Comparison of ENCODE assay signal across 9 cellular contexts in the genomic region with DNA sequence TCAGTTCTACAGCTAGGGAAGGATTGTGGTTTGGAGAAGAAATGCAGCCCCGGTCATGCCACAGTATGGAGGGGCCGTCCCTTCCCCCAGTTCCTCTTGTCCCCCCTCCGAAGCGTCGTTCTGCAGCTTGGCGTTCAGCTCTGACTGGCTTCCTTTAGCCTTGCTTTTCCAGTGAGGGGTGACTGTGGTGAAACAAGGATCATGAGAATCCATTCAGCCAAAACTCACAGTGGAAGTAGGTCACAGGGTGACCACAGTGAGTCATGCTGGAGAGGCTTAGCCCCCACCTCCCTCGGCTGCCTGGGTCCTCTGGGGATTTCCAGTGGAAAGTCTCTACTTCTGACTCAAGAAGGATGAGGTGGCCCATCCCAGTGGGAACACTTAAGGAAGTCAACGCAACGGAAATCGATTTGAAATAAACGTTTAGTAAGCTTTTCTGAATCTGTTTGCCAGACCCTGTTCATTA. TPM values are rescaled to one million over a fixed set of nuclear protein-coding genes. Genes with fewer than 3 reads are reported as not detected.
DNase-seq lines count a peak whose midpoint lies in the region; ATAC-seq and TF ChIP-seq lines count a peak whose summit lies in the region.
"Had no signal": no experiment of that assay in that cellular context is flagged by ENCODE, and none has a peak within 500 bp of the region (broad histone marks: within the 10 kb centered on the region; RNA-seq: fewer than 3 reads in every experiment).

No MANE protein-coding gene starts in this region.

- H3K4me1 ChIP-seq in RWPE2 (ENCODE audit: insufficient read depth, poor library complexity, severe bottlenecking) (peaks cover 6% of the 10 kb centered on the region), esophagus squamous epithelium (peaks cover 9 to 54% (median 33%) of the 10 kb centered on the region in 3 donors)

- intact Hi-C loops in esophagus squamous epithelium (cut with DNase I) (no loop called here), posterior vena cava (cut with DNase I) (no loop called here)

- H3K4me3 ChIP-seq in AG09309 (ENCODE audit: control insufficient read depth, low read depth, low read length) (no peak overlapping the region), RWPE2 (ENCODE audit: severe bottlenecking) (no peak overlapping the region), esophagus squamous epithelium (no peak overlapping the region)

- no peaks in the 10 kb centered on the region for H3K36me3 ChIP-seq in RWPE2 (ENCODE audit: low read depth)
- no peaks in the 10 kb centered on the region for H3K36me3 ChIP-seq in esophagus squamous epithelium

- TF ChIP-seq CTCF in AG09309 (IDR thresholded peaks at IDR 0.05; ENCODE audit: control insufficient read depth, insufficient read depth, low read depth, low read length, missing control alignments) (no peak), RWPE2 (IDR thresholded peaks at IDR 0.05; ENCODE audit: poor library complexity, severe bottlenecking) (no peak), esophagus squamous epithelium (IDR thresholded peaks at IDR 0.05) (no peak)

- TF ChIP-seq POLR2A in esophagus squamous epithelium (IDR thresholded peaks at IDR 0.05): no peak

- peaks cover 6% of the 10 kb centered on the region for H3K9me3 ChIP-seq in RWPE2 (ENCODE audit: severe bottlenecking)
- peaks cover 0 to 16% (median 6%) of the 10 kb centered on the region in 3 donors for H3K9me3 ChIP-seq in esophagus squamous epithelium

- H3K27ac ChIP-seq in RWPE2 (ENCODE audit: poor library complexity, severe bottlenecking) (no peak overlapping the region), esophagus squamous epithelium (peak overlapping the region; percentile 55 to 91 (median 78))

- 0 out of 3 replicates have a peak, but pooled peaks have one; percentile 23 for ATAC-seq in RWPE2 (ENCODE audit: low read depth)
- no peak for ATAC-seq in GM21447 (IDR thresholded peaks at IDR 0.05; ENCODE audit: unreplicated experiment)

- 22 to 44% methylated on average over 11 of the region's 11 CpGs for WGBS in esophagus squamous epithelium, 2 donors

- H3K27me3 ChIP-seq in RWPE2 (ENCODE audit: insufficient read depth, poor library complexity, severe bottlenecking) (no peaks in the 10 kb centered on the region), esophagus squamous epithelium (peaks cover 0 to 60% (median 0%) of the 10 kb centered on the region in 4 donors)

- DNase-seq in AG09309 (ENCODE audit: low read depth): peak; percentile 99
- DNase-seq in RWPE2 (ENCODE audit: low spot score): no peak
- no peak for DNase-seq in esophagus squamous epithelium (lab: John Stamatoyannopoulos, UW)
- peak; percentile 92 for DNase-seq in posterior vena cava (ENCODE audit: low spot score)
- no peak for DNase-seq in germinal center (ENCODE audit: low spot score)
- no peak for DNase-seq in DMS 273 (lab: John Stamatoyannopoulos, UW; ENCODE audit: unreplicated experiment)
- no peak for DNase-seq in NCI-H2227 (lab: John Stamatoyannopoulos, UW; ENCODE audit: unreplicated experiment)
- DNase-seq: NCI-H446 had no signal

RNA-seq across cellular contexts. Expression of a gene that starts 37.3 kb away (rescaled TPM):
- total RNA-seq in esophagus squamous epithelium: 100 to 1,000 TPM in 1 of 4 donors, 10 to 100 TPM in 3; 23.0 to 328 (median 62.0) TPM
- total RNA-seq in posterior vena cava: 1,000 to 10,000 TPM; 1,504 to 1,642 TPM

Comparison
In these comparisons a context has a peak if more than half of its experiments do, and no peak if none do; other contexts are left out.
1. DNase-seq: peak in AG09309 (single experiment) and posterior vena cava (single experiment); none in RWPE2 (single experiment), esophagus squamous epithelium (single experiment), germinal center (single experiment), DMS 273 (single experiment) and NCI-H2227 (single experiment).
2. RNA of a gene that starts 37.3 kb away (total RNA-seq): 1,504 to 1,642 TPM in posterior vena cava; 23.0 to 328 TPM in esophagus squamous epithelium; every median in the first group is over 4 times any median in the second.